Comparison of ENCODE assay signal across 10 cellular contexts in the genomic region with DNA sequence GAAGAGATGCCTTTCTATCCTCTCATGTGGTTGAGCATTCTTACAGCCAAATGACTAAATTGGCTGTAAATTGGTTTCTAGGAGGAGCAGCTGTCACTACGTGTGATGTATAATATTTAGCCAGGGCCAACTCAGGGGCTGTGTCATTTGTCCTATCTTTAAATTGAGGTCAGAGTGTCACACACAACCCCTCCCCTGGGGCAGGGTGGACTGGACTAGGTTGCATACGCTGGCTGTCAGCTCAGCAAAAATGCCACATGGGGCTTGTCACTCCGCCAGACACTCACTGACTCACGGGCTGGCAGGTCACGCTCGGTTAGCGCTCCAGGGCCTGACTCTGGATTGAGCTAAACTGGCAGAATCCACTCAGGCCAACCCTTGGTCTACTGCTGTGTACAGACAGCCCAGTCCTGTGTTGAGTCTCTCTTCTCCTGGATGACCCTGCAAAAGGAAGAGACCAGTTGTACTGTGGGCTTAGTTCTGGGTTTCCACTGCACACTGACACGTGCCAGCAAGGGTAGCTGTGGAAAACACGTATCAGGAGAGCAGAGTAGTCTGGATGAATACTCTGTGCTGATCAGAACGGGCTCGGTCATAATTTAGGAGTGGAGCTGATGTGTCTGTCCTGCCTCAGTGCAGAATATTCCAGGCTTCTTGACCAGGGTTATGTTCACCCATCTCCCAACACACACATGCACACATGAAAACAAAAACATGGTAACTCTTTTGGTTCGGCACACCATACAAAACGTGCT. TPM values are rescaled to one million over a fixed set of nuclear protein-coding genes. Genes with fewer than 3 reads are reported as not detected.
A peak's percentile ranks its signal among the peaks of the same experiment; 100 is the strongest.
DNase-seq lines count a peak whose midpoint lies in the region; ATAC-seq, FAIRE-seq and TF ChIP-seq lines count a peak whose summit lies in the region.
"Had no signal": no experiment of that assay in that cellular context is flagged by ENCODE, and none has a peak within 500 bp of the region (broad histone marks: within the 10 kb centered on the region; RNA-seq: fewer than 3 reads in every experiment).

No MANE protein-coding gene starts in this region.

- no peak overlapping the region for H2BK15ac ChIP-seq in IMR-90 (ENCODE audit: low read depth, low read length)

- H3K9me3 Mint-ChIP-seq in immature natural killer cell: peaks cover 0 to 5% (median 0%) of the 10 kb centered on the region in 6 donors

- no peak overlapping the region for H3K4me3 Mint-ChIP-seq in immature natural killer cell
- H3K4me3 Mint-ChIP-seq: CD4-positive, CD25-positive, alpha-beta regulatory T cell had no signal

- 0 out of 2 replicates have a peak, but pooled peaks cover 3% of the 10 kb centered on the region for H3K9me1 ChIP-seq in IMR-90 (ENCODE audit: insufficient read depth, low read length)

- no peak overlapping the region for H4K91ac ChIP-seq in IMR-90 (ENCODE audit: insufficient read depth, low read depth, low read length)

- TF ChIP-seq RAD21 in IMR-90 (IDR thresholded peaks at IDR 0.05; ENCODE audit: low read length): no peak

- H2BK20ac ChIP-seq in IMR-90 (ENCODE audit: low read depth, low read length): no peak overlapping the region

- no peak overlapping the region for H3K18ac ChIP-seq in IMR-90 (ENCODE audit: low read depth, low read length)

- H3K4me1 ChIP-seq in IMR-90 (ENCODE audit: control insufficient read depth, insufficient read depth, low read length): no peaks in the 10 kb centered on the region
- H3K4me1 ChIP-seq in kidney (ENCODE audit: control insufficient read depth in 1 of 2, insufficient read depth in 1 of 2, low read depth in 1 of 2, low read length in 2 of 2): peaks cover 19 to 27% of the 10 kb centered on the region in 2 donors

- no peak overlapping the region for H3K4me3 ChIP-seq in IMR-90 (ENCODE audit: insufficient read depth, low read depth, low read length)
- H3K4me3 ChIP-seq in kidney (ENCODE audit: low read length in 2 of 2): no peak overlapping the region

- no peak overlapping the region for H3K56ac ChIP-seq in IMR-90 (ENCODE audit: extremely low read depth, insufficient read depth, low read length)

- H2BK120ac ChIP-seq in IMR-90 (ENCODE audit: low read depth, low read length): no peak overlapping the region

- H3K4ac ChIP-seq in IMR-90 (ENCODE audit: low read depth, low read length): 0 out of 2 replicates have a peak overlapping the region, but pooled peaks have one; percentile 33

- H3K14ac ChIP-seq in IMR-90 (replicated peaks; ENCODE audit: low read depth, low read length): no peak overlapping the region

- H3K27ac ChIP-seq in IMR-90 (ENCODE audit: insufficient read depth, low read length) (no peak overlapping the region), kidney (ENCODE audit: low read depth in 2 of 2, low read length in 2 of 2) (no peak overlapping the region)
- H3K27ac ChIP-seq: VCaP had no signal

- dilution Hi-C loops in IMR-90 (cut with HindIII; ENCODE audit: low sequenced_read_pairs, unreplicated experiment): no loop called here

- no peaks in the 10 kb centered on the region for H3K9me3 ChIP-seq in IMR-90 (ENCODE audit: control insufficient read depth, insufficient read depth, low read length)
- no peaks in the 10 kb centered on the region for H3K9me3 ChIP-seq in kidney (ENCODE audit: control insufficient read depth in 1 of 2, low read length in 2 of 2)

- ATAC-seq in IMR-90 (ENCODE audit: low read depth): peak; percentile 65
- no peak for ATAC-seq in HG03175 (IDR thresholded peaks at IDR 0.05; ENCODE audit: unreplicated experiment)
- ATAC-seq in GM18858 (IDR thresholded peaks at IDR 0.05; ENCODE audit: unreplicated experiment): no peak

- peak; percentile 32 for DNase-seq in 8988T
- DNase-seq in IMR-90: peak; percentile 47
- peak; percentile 90 for DNase-seq in astrocyte of the hippocampus (ENCODE audit: low read depth, low spot score)
- DNase-seq in kidney: peak; percentile 92
- DNase-seq in immature natural killer cell: no peak
- DNase-seq in mesenteric fat pad (ENCODE audit: low spot score): no peak
- DNase-seq: CD4-positive, CD25-positive, alpha-beta regulatory T cell had no signal

- H2AK5ac ChIP-seq in IMR-90 (ENCODE audit: low read depth, low read length): no peak overlapping the region

- no peak overlapping the region for H3K9ac ChIP-seq in IMR-90 (ENCODE audit: low read depth, low read length)
- no peak overlapping the region for H3K9ac ChIP-seq in kidney (ENCODE audit: low read length in 2 of 2)

- in situ Hi-C loops in IMR-90 (cut with MboI; ENCODE audit: low sequenced_read_pairs): no loop called here

- no peak overlapping the region for H2AK9ac ChIP-seq in IMR-90 (replicated peaks; ENCODE audit: low read depth, low read length, poor library complexity)

- no peak overlapping the region for H4K5ac ChIP-seq in IMR-90 (ENCODE audit: low read depth, low read length)

- no peak overlapping the region for H4K8ac ChIP-seq in IMR-90 (ENCODE audit: low read depth in 2 of 2, low read length in 2 of 2)

- H4K20me1 ChIP-seq in IMR-90 (ENCODE audit: insufficient read depth, low read length): no peaks in the 10 kb centered on the region

- POLR2A ChIA-PET in IMR-90 (lab: Charles Lee; ENCODE audit: unreplicated experiment): no interaction called here

- H3K79me1 ChIP-seq in IMR-90 (ENCODE audit: low read depth in 1 of 2, low read length in 2 of 2): no peaks in the 10 kb centered on the region

- BruUV-seq in IMR-90 (replicated peaks; lab: Mats Ljungman, UMichigan): no TSS peak

- H2BK5ac ChIP-seq in IMR-90 (ENCODE audit: low read depth, low read length, poor library complexity, severe bottlenecking): no peak overlapping the region

- peaks cover 1 to 5% (median 2%) of the 10 kb centered on the region in 3 donors for H3K27me3 Mint-ChIP-seq in immature natural killer cell (ENCODE audit: low read depth in 3 of 3)

- TF ChIP-seq CTCF in IMR-90 (conservative IDR thresholded peaks at IDR 0.05; ENCODE audit: low read depth, low read length) (no peak), kidney (IDR thresholded peaks at IDR 0.05; ENCODE audit: borderline replicate concordance, extremely low read depth, insufficient read depth) (no peak)

- H3K4me2 ChIP-seq in IMR-90 (ENCODE audit: low read depth, low read length): no peak overlapping the region

- 3% methylated on average over 7 of the region's 13 CpGs; no CpG with 5 or more reads in 1 of the 2 experiments for WGBS in IMR-90 (ENCODE audit: extremely low coverage in 2 of 2, insufficient read length in 1 of 2), 2 experiments

- H3K36me3 Mint-ChIP-seq in immature natural killer cell: peaks cover 0 to 3% (median 2%) of the 10 kb centered on the region in 3 donors

- peak overlapping the region; percentile 2 for H2AFZ ChIP-seq in IMR-90 (replicated peaks; ENCODE audit: low read length, poor library complexity)

- no peaks in the 10 kb centered on the region for H3K27me3 ChIP-seq in IMR-90 (ENCODE audit: control insufficient read depth, insufficient read depth, low read length)

- FAIRE-seq in kidney (lab: Jason Lieb, UNC): no peak

- intact Hi-C loops in IMR-90 (cut with micrococcal nuclease) (no loop called here), kidney (cut with DNase I) (no loop called here)

- H3K36me3 ChIP-seq in IMR-90 (ENCODE audit: control insufficient read depth, insufficient read depth, low read length): no peaks in the 10 kb centered on the region
- H3K36me3 ChIP-seq in kidney (ENCODE audit: control insufficient read depth in 1 of 2, insufficient read depth in 2 of 2, low read length in 2 of 2): no peaks in the 10 kb centered on the region

- no peak for TF ChIP-seq POLR2A in IMR-90 (IDR thresholded peaks at IDR 0.05; ENCODE audit: low read depth, low read length)

- no peak overlapping the region for H3K27ac Mint-ChIP-seq in immature natural killer cell
- H3K27ac Mint-ChIP-seq: CD4-positive, CD25-positive, alpha-beta regulatory T cell had no signal

- H3K4me1 Mint-ChIP-seq in immature natural killer cell: no peaks in the 10 kb centered on the region

- H3K23ac ChIP-seq in IMR-90 (ENCODE audit: low read depth, low read length): no peak overlapping the region

- CTCF ChIA-PET in IMR-90 (lab: Yijun Ruan, JAX): no interaction called here

TF ChIP-seq in IMR-90, 13 proteins besides CTCF, POLR2A, EP300 and RAD21:
- TF ChIP-seq USF2 (IDR thresholded peaks at IDR 0.05; ENCODE audit: low read depth, low read length): no peak
- peak; percentile 56; the same call in 1 of the 2 replicates for TF ChIP-seq MAFK (IDR thresholded peaks at IDR 0.05; ENCODE audit: low read depth, low read length)
- TF ChIP-seq MXI1 (IDR thresholded peaks at IDR 0.05; ENCODE audit: borderline replicate concordance, low read depth, low read length): no peak

RNA-seq across cellular contexts. Expression of gene SHISA2, which starts 29.1 kb away (rescaled TPM):
- under 0.01 TPM in 1 of 2 replicates, not detected in the other for total RNA-seq in IMR-90 (2012; rRNA removed)
- not detected in 2 replicates for polyA plus RNA-seq in IMR-90 (2012; rRNA removed)
- polyA plus RNA-seq in IMR-90 (2012; cell fraction: cytosol; rRNA removed): not detected in 2 replicates
- 0.04 TPM in 1 of 2 replicates, not detected in the other for polyA plus RNA-seq in IMR-90 (2012; cell fraction: nucleus; rRNA removed; ENCODE audit: low replicate concordance)
- 3.7 TPM for total RNA-seq in kidney
- 3.4 TPM for polyA plus RNA-seq in kidney (ENCODE audit: insufficient read depth, low read depth, low replicate concordance)
- not detected for polyA plus RNA-seq in immature natural killer cell
- 1.1 TPM for total RNA-seq in mesenteric fat pad

Comparison
In these comparisons a context has a peak if more than half of its experiments do, and no peak if none do; other contexts are left out.
1. DNase-seq: peak in 8988T (single experiment), IMR-90 (single experiment), astrocyte of the hippocampus (single experiment) and kidney (single experiment); none in immature natural killer cell (0 of 3) and mesenteric fat pad (single experiment).